Comparison of ENCODE assay signal across 14 cellular contexts in genomic region chr4:108205859-108206258, GRCh38. TPM values are rescaled to one million over a fixed set of nuclear protein-coding genes. Genes with fewer than 3 reads are reported as not detected.
"Had no signal": no experiment of that assay in that cellular context is flagged by ENCODE, and none has a peak within 500 bp of the region (broad histone marks: within the 10 kb centered on the region; RNA-seq: fewer than 3 reads in every experiment).

No MANE protein-coding gene starts in this region.

- DNase-seq: activated naive CD4-positive, alpha-beta T cell treated with Interleukin-2 at 50 U/mL for 16 hours; activated T-cell treated with anti-CD3 and anti-CD28 coated beads, Interleukin-2, amount 50 U/mL, for 48 hours; anterior cingulate cortex; endodermal cell; erythroblast; hippocampal formation; kidney glomerular epithelial cell; ovary; SIG-M5; sigmoid colon had no signal

- H3K9me3 Mint-ChIP-seq: endodermal cell; stimulated activated memory B cell treated with anti-CD40 and anti-IgM and Interleukin-4, amounts not matched to agents 10 μg/mL and 1 μg/mL and 100 μg/mL, for 72 hours; type B pancreatic cell had no signal

- H3K4me1 Mint-ChIP-seq: endodermal cell; stimulated activated memory B cell treated with anti-CD40 and anti-IgM and Interleukin-4, amounts not matched to agents 10 μg/mL and 1 μg/mL and 100 μg/mL, for 72 hours had no signal

- H3K4me3 Mint-ChIP-seq: endodermal cell; stimulated activated memory B cell treated with anti-CD40 and anti-IgM and Interleukin-4, amounts not matched to agents 10 μg/mL and 1 μg/mL and 100 μg/mL, for 72 hours; type B pancreatic cell had no signal

- H3K36me3 ChIP-seq: breast epithelium, ovary, sigmoid colon had no signal

- H3K36me3 Mint-ChIP-seq: stimulated activated memory B cell treated with anti-CD40 and anti-IgM and Interleukin-4, amounts not matched to agents 10 μg/mL and 1 μg/mL and 100 μg/mL, for 72 hours; type B pancreatic cell had no signal

- ATAC-seq: stimulated activated memory B cell treated with anti-CD40 and anti-IgM and Interleukin-4, amounts not matched to agents 10 μg/mL and 1 μg/mL and 100 μg/mL, for 72 hours had no signal

- H3K4me3 ChIP-seq: breast epithelium, ovary, sigmoid colon had no signal

- H3K27ac ChIP-seq: breast epithelium, ovary, sigmoid colon had no signal

- H3K27ac Mint-ChIP-seq: endodermal cell; stimulated activated memory B cell treated with anti-CD40 and anti-IgM and Interleukin-4, amounts not matched to agents 10 μg/mL and 1 μg/mL and 100 μg/mL, for 72 hours; type B pancreatic cell had no signal

- H3K27me3 ChIP-seq: breast epithelium, ovary, sigmoid colon had no signal

- H3K9me3 ChIP-seq: breast epithelium, ovary, sigmoid colon had no signal

- H3K4me1 ChIP-seq: breast epithelium, sigmoid colon had no signal

RNA-seq across cellular contexts. Expression of gene LEF1, which starts 37.1 kb away (rescaled TPM):
- total RNA-seq: dermis microvascular lymphatic vessel endothelial cell had no signal
